ENCODE assay signal across 21 cellular contexts in genomic region chr3:126349071-126349470, GRCh38. TPM values are rescaled to one million over a fixed set of nuclear protein-coding genes. Genes with fewer than 3 reads are reported as not detected.
DNase-seq lines count a peak whose midpoint lies in the region; ATAC-seq and TF ChIP-seq lines count a peak whose summit lies in the region.
"Had no signal": no experiment of that assay in that cellular context is flagged by ENCODE, and none has a peak within 500 bp of the region (broad histone marks: within the 10 kb centered on the region; RNA-seq: fewer than 3 reads in every experiment).

No MANE protein-coding gene starts in this region.

- TF ChIP-seq POLR2A in Peyer's patch (IDR thresholded peaks at IDR 0.05) (no peak), stomach (IDR thresholded peaks at IDR 0.05) (no peak)

- no peak for TF ChIP-seq EP300 in stomach (IDR thresholded peaks at IDR 0.05)

- no peaks in the 10 kb centered on the region for H3K27me3 Mint-ChIP-seq in WTC11 (ENCODE audit: low read depth)
- H3K27me3 Mint-ChIP-seq: activated CD4-positive, alpha-beta T cell treated with anti-CD3 and anti-CD28 coated beads, Interleukin-2, amount 10 ng/mL, durations not matched to agents 24 days and 14 days had no signal

- ATAC-seq in WTC11 (no peak), lower lobe of right lung (no peak)
- ATAC-seq: stimulated activated effector memory CD8-positive, alpha-beta T cell treated with anti-CD3 and anti-CD28 coated beads, Interleukin-12 subunit alpha, Interleukin-12 subunit beta, amount 100 ng/mL, for 72 hours had no signal

- H3K4me3 ChIP-seq in Peyer's patch (no peak overlapping the region), lower lobe of right lung (no peak overlapping the region), stomach (no peak overlapping the region)
- H3K4me3 ChIP-seq: lung, thyroid gland had no signal

- POLR2A ChIA-PET in WTC11 (lab: Charles Lee), result interaction anchor here (1.1 kb wide), 1 partner anchor 136 kb away, joined by 3 read pairs; no protein-coding TSS in a partner anchor

- no peaks in the 10 kb centered on the region for H3K9me3 Mint-ChIP-seq in WTC11
- H3K9me3 Mint-ChIP-seq: activated CD4-positive, alpha-beta T cell treated with anti-CD3 and anti-CD28 coated beads, Interleukin-2, amount 10 ng/mL, durations not matched to agents 24 days and 14 days; CD4-positive, alpha-beta memory T cell; HFFc6; stimulated activated effector memory CD8-positive, alpha-beta T cell treated with anti-CD3 and anti-CD28 coated beads, Interleukin-12 subunit alpha, Interleukin-12 subunit beta, amount 100 ng/mL, for 72 hours had no signal

- H3K36me3 ChIP-seq in Peyer's patch (peaks cover 0 to 15% (median 0%) of the 10 kb centered on the region in 3 donors), lower lobe of right lung (peaks cover 67% of the 10 kb centered on the region), stomach (peaks cover 30 to 91% (median 88%) of the 10 kb centered on the region in 4 donors)

- no peak for TF ChIP-seq CTCF in Peyer's patch (IDR thresholded peaks at IDR 0.05)
- TF ChIP-seq CTCF in WTC11 (IDR thresholded peaks at IDR 0.05), result no peak
- TF ChIP-seq CTCF in lower lobe of right lung (IDR thresholded peaks at IDR 0.05), result no peak
- no peak for TF ChIP-seq CTCF in stomach (IDR thresholded peaks at IDR 0.05)

- no peaks in the 10 kb centered on the region for H3K4me1 Mint-ChIP-seq in WTC11
- H3K4me1 Mint-ChIP-seq: activated CD4-positive, alpha-beta T cell treated with anti-CD3 and anti-CD28 coated beads, Interleukin-2, amount 10 ng/mL, durations not matched to agents 24 days and 14 days; CD4-positive, alpha-beta memory T cell; stimulated activated effector memory CD8-positive, alpha-beta T cell treated with anti-CD3 and anti-CD28 coated beads, Interleukin-12 subunit alpha, Interleukin-12 subunit beta, amount 100 ng/mL, for 72 hours had no signal

- no peaks in the 10 kb centered on the region for H3K27me3 ChIP-seq in Peyer's patch
- no peaks in the 10 kb centered on the region for H3K27me3 ChIP-seq in lower lobe of right lung (ENCODE audit: low read depth)
- no peaks in the 10 kb centered on the region for H3K27me3 ChIP-seq in stomach
- H3K27me3 ChIP-seq: thyroid gland had no signal

- no peak overlapping the region for H3K27ac ChIP-seq in Peyer's patch
- no peak overlapping the region for H3K27ac ChIP-seq in lower lobe of right lung
- peak overlapping the region in 2 of 5 donors; percentile 42 to 56 for H3K27ac ChIP-seq in stomach
- H3K27ac ChIP-seq: thyroid gland had no signal

- DNase-seq in Peyer's patch, result peak in 2 of 3 donors; percentile 32 to 42
- DNase-seq in WTC11 (ENCODE audit: low spot score), result peak; percentile 2
- DNase-seq in lower lobe of right lung, result peak; percentile 39
- peak; percentile 18 for DNase-seq in stomach
- no peak for DNase-seq in T-helper 1 cell
- no peak for DNase-seq in UCSD-AML1 (lab: John Stamatoyannopoulos, UW; ENCODE audit: unreplicated experiment)
- no peak for DNase-seq in Kasumi-1 (lab: John Stamatoyannopoulos, UW)
- DNase-seq: activated CD4-positive, alpha-beta T cell treated with anti-CD3 and anti-CD28 coated beads, Interleukin-2, amount 10 ng/mL, durations not matched to agents 24 days and 14 days; activated naive CD4-positive, alpha-beta T cell treated with anti-CD3 and anti-CD28 coated beads, Interleukin-2, amount 50 U/mL, for 16 hours; CD4-positive, alpha-beta memory T cell; DMS153; GF-D8; HFFc6; IMR-90; NCI-H1436 treated with DMSO at 0.1 percent for 48 hours; NCI-H526; nucleus accumbens; thyroid gland had no signal

- no peak overlapping the region for H3K27ac Mint-ChIP-seq in WTC11
- H3K27ac Mint-ChIP-seq: activated CD4-positive, alpha-beta T cell treated with anti-CD3 and anti-CD28 coated beads, Interleukin-2, amount 10 ng/mL, durations not matched to agents 24 days and 14 days; CD4-positive, alpha-beta memory T cell; HFFc6; stimulated activated effector memory CD8-positive, alpha-beta T cell treated with anti-CD3 and anti-CD28 coated beads, Interleukin-12 subunit alpha, Interleukin-12 subunit beta, amount 100 ng/mL, for 72 hours had no signal

- intact Hi-C loops in lower lobe of right lung (cut with DNase I), result no loop called here
- intact Hi-C loops in stomach (cut with DNase I; ENCODE audit: low total_unique reads), result no loop called here

- H3K4me1 ChIP-seq in Peyer's patch (no peaks in the 10 kb centered on the region), lower lobe of right lung (peaks cover 47% of the 10 kb centered on the region), stomach (peaks cover 28 to 94% (median 57%) of the 10 kb centered on the region in 4 donors)
- H3K4me1 ChIP-seq: thyroid gland had no signal

- WGBS in stomach, 5 donors, result 80 to 100% (median 95%) methylated on average over 2 to 6 of the region's 6 CpGs

- H3K9me3 ChIP-seq in Peyer's patch (no peaks in the 10 kb centered on the region), lower lobe of right lung (no peaks in the 10 kb centered on the region), stomach (no peaks in the 10 kb centered on the region)
- H3K9me3 ChIP-seq: thyroid gland had no signal

- H3K4me3 Mint-ChIP-seq in WTC11, result no peak overlapping the region
- H3K4me3 Mint-ChIP-seq: activated CD4-positive, alpha-beta T cell treated with anti-CD3 and anti-CD28 coated beads, Interleukin-2, amount 10 ng/mL, durations not matched to agents 24 days and 14 days; CD4-positive, alpha-beta memory T cell; HFFc6; stimulated activated effector memory CD8-positive, alpha-beta T cell treated with anti-CD3 and anti-CD28 coated beads, Interleukin-12 subunit alpha, Interleukin-12 subunit beta, amount 100 ng/mL, for 72 hours had no signal

- peaks cover 2% of the 10 kb centered on the region; the same call in 1 of the 2 replicates for H3K36me3 Mint-ChIP-seq in WTC11
- H3K36me3 Mint-ChIP-seq: CD4-positive, alpha-beta memory T cell; stimulated activated effector memory CD8-positive, alpha-beta T cell treated with anti-CD3 and anti-CD28 coated beads, Interleukin-12 subunit alpha, Interleukin-12 subunit beta, amount 100 ng/mL, for 72 hours had no signal

- CTCF ChIA-PET in WTC11 (lab: Charles Lee), result interaction anchor here (0.8 to 2.5 kb wide), 13 partner anchors 8 to 245 kb away, joined by 3 to 18 read pairs (median 4); partner anchors contain the start of gene KLF15

TF ChIP-seq in WTC11, 78 proteins besides CTCF, POLR2A, EP300 and RAD21:
- TF ChIP-seq SOX15 (CRISPR knock-in tag; IDR thresholded peaks at IDR 0.05), result no peak
- no peak for TF ChIP-seq ZNF671 (CRISPR knock-in tag; IDR thresholded peaks at IDR 0.05)
- TF ChIP-seq MYBL2 (CRISPR knock-in tag; IDR thresholded peaks at IDR 0.05), result no peak
- no peak for TF ChIP-seq ARID4B (CRISPR knock-in tag; IDR thresholded peaks at IDR 0.05; ENCODE audit: borderline replicate concordance)
- TF ChIP-seq TCF7 (CRISPR knock-in tag; IDR thresholded peaks at IDR 0.05; ENCODE audit: low read depth), result no peak
- TF ChIP-seq USF2 (CRISPR knock-in tag; IDR thresholded peaks at IDR 0.05), result no peak

RNA-seq across cellular contexts. Expression of gene KLF15, which starts 8.1 kb away (rescaled TPM):
- total RNA-seq in Peyer's patch (10 to 100 TPM in 1 of 4 donors, 1 to 10 TPM in 3; 3.3 to 10.9 (median 9.4) TPM), WTC11 (2021) (12.1 to 14.7 TPM (median 13.0 TPM) in 3 replicates), lower lobe of right lung (40.1 TPM), stomach (10 to 100 TPM in 4 of 5 donors, 1 to 10 TPM in 1; 4.6 to 82.9 (median 21.6) TPM)
- polyA plus RNA-seq in stomach, result 10 to 100 TPM; 13.6 to 16.7 (median 16.6) TPM
- polyA plus RNA-seq: CD4-positive, alpha-beta memory T cell had no signal

RNA-seq across cellular contexts. Expression of gene CFAP100, which starts 45.6 kb away (rescaled TPM):
- total RNA-seq in Peyer's patch (not detected), WTC11 (2021) (0.41 TPM in 1 of 3 replicates, not detected in the others), lower lobe of right lung (21.5 TPM), stomach (not detected)
- polyA plus RNA-seq in stomach, result not detected
- total RNA-seq: activated CD4-positive, alpha-beta T cell treated with anti-CD3 and anti-CD28 coated beads, Interleukin-2, amount 10 ng/mL, durations not matched to agents 24 days and 14 days; CD4-positive, alpha-beta memory T cell; HFFc6; IMR-90; M059J; thyroid gland had no signal
- polyA plus RNA-seq: CD4-positive, alpha-beta memory T cell; IMR-90 had no signal

Comparison
In these comparisons a context has a peak if more than half of its experiments do, and no peak if none do; other contexts are left out.
1. DNase-seq: peak in Peyer's patch (2 of 3), WTC11 (single experiment), lower lobe of right lung (single experiment) and stomach (single experiment); none in T-helper 1 cell (0 of 5), UCSD-AML1 (single experiment) and Kasumi-1 (0 of 2).
2. RNA of gene CFAP100, which starts 45.6 kb away (total RNA-seq): 21.5 TPM in lower lobe of right lung (single experiment); not detected in Peyer's patch, 0.41 TPM in WTC11 and not detected in stomach; every median in the first group is over 10 times any median in the second.